In genomic region chr12:10719482-10719881, GRCh38 we compare ENCODE assay signal across 1 cellular context.
TF ChIP-seq lines count a peak whose summit lies in the region.

No MANE protein-coding gene starts in this region.

TF ChIP-seq in H1, 55 proteins besides CTCF, POLR2A, EP300 and RAD21:
- no peak for TF ChIP-seq SAP30 (IDR thresholded peaks at IDR 0.05; ENCODE audit: insufficient read depth, insufficient replicate concordance, low read length)
- no peak for TF ChIP-seq MAX (IDR thresholded peaks at IDR 0.05)
- no peak for TF ChIP-seq SRF (IDR thresholded peaks at IDR 0.05; ENCODE audit: low read depth, low read length)
- no peak for TF ChIP-seq E2F6 (IDR thresholded peaks at IDR 0.05)
- no peak for TF ChIP-seq TBP (IDR thresholded peaks at IDR 0.05; ENCODE audit: low read depth, low read length)
- no peak for TF ChIP-seq CBX8 (IDR thresholded peaks at IDR 0.05; ENCODE audit: borderline replicate concordance, low read depth, low read length)
- no peak for TF ChIP-seq JUN (IDR thresholded peaks at IDR 0.05; ENCODE audit: low read depth, low read length)
- no peak for TF ChIP-seq NRF1 (IDR thresholded peaks at IDR 0.05; ENCODE audit: low read depth, low read length)
- no peak for TF ChIP-seq TEAD4 (IDR thresholded peaks at IDR 0.05; ENCODE audit: low read depth, low read length)
- no peak for TF ChIP-seq SUZ12 (IDR thresholded peaks at IDR 0.05; ENCODE audit: low read length)
